Comparison of ENCODE assay signal across 8 cellular contexts in the genomic region with DNA sequence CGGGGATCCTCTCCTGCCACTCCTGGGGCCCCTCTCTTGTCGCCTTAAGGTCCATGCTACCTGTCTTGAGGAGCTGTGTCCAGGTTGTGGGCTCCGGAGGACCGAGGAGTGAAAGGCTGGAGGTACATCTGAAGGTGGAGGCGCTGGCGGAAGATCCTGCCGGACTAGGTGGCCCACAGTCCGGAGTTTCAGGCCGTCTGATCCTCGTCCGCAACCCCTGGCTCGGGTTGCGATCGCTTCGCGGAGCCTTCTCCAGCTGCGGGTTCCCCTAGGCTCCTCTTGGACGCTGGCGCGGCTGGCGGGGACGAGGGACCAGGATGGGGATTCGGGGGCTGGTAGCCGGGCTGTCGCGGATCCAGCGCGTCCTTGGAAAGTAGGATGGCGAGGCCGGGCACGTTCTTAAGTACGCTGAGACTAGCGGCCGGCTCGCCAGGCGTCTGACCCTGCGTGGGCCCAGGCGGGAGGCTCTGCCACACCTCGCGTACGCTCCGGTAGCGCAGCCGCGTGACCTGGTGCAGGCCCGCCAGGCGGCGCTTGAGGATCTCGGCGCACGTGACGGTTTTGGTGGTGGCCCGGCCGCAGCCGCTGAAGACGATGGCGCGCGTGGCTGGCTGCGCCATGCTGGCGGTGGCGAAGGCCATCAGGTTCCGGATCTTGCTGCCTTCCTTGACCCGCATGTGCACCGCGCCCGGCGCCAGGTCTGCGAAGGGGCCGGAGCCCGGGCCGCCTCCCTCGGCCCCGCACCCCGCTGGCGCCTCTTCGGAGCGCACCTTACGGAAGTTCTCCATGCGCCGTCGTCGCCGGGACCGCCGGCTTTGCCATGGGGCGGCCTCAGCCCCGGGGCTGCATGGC. TPM values are rescaled to one million over a fixed set of nuclear protein-coding genes. Genes with fewer than 3 reads are reported as not detected.
A peak's percentile ranks its signal among the peaks of the same experiment; 100 is the strongest.
DNase-seq lines count a peak whose midpoint lies in the region; ATAC-seq and TF ChIP-seq lines count a peak whose summit lies in the region.

No MANE protein-coding gene starts in this region.

- H3K4me3 ChIP-seq in hepatocyte (peak overlapping the region; percentile 76), sigmoid colon (peak overlapping the region; percentile 33 to 65 (median 56))

- H3K9me2 ChIP-seq in hepatocyte (replicated peaks; ENCODE audit: insufficient read depth) = no peaks in the 10 kb centered on the region

- H3K27ac ChIP-seq in hepatocyte = peak overlapping the region; percentile 90
- H3K27ac ChIP-seq in sigmoid colon = peak overlapping the region; percentile 68 to 84 (median 70)

- peak overlapping the region; percentile 97 for H3K4me2 ChIP-seq in hepatocyte

- intact Hi-C loops in sigmoid colon (cut with DNase I) = loop anchor here (2.0 to 10.0 kb wide), 5 partner anchors 67 to 581 kb away; a partner anchor contains a TSS

- TF ChIP-seq EP300 in sigmoid colon (IDR thresholded peaks at IDR 0.05) = no peak

- peak; percentile 48 for TF ChIP-seq CTCF in hepatocyte (IDR thresholded peaks at IDR 0.05; ENCODE audit: poor library complexity)
- peak in 3 of 4 experiments; percentile 17 to 41 (median 18) for TF ChIP-seq CTCF in sigmoid colon (IDR thresholded peaks at IDR 0.05)

- 6% methylated on average over 70 of the region's 88 CpGs for WGBS in hepatocyte (ENCODE audit: low lambda C conversion rate, missing lambda C conversion rate)
- WGBS in sigmoid colon, 2 donors = 20 to 25% methylated on average over 88 of the region's 88 CpGs

- H4K20me1 ChIP-seq in hepatocyte (ENCODE audit: insufficient read depth, poor library complexity, severe bottlenecking) = peaks cover 3% of the 10 kb centered on the region

- no peak for TF ChIP-seq POLR2A in sigmoid colon (IDR thresholded peaks at IDR 0.05)

- peaks cover 36% of the 10 kb centered on the region for H3K27me3 ChIP-seq in hepatocyte
- peaks cover 20 to 63% (median 30%) of the 10 kb centered on the region in 3 donors for H3K27me3 ChIP-seq in sigmoid colon

- ATAC-seq in HG03175 (IDR thresholded peaks at IDR 0.05; ENCODE audit: unreplicated experiment) = peak; percentile 58
- ATAC-seq in SK-N-SH treated with all-trans-retinoic acid at 6 μM for 48 hours = peak; percentile 47

- no peaks in the 10 kb centered on the region for H3K9me3 ChIP-seq in hepatocyte (ENCODE audit: low read depth)
- no peaks in the 10 kb centered on the region for H3K9me3 ChIP-seq in sigmoid colon

- no peaks in the 10 kb centered on the region for H3K36me3 ChIP-seq in hepatocyte (replicated peaks; ENCODE audit: insufficient read depth, low read depth)
- no peaks in the 10 kb centered on the region for H3K36me3 ChIP-seq in sigmoid colon

- H3K4me1 ChIP-seq in hepatocyte (ENCODE audit: insufficient read depth) = peaks cover 43% of the 10 kb centered on the region
- peaks cover 0 to 51% (median 40%) of the 10 kb centered on the region in 4 donors for H3K4me1 ChIP-seq in sigmoid colon

- H2AFZ ChIP-seq in hepatocyte = peak overlapping the region; percentile 95

- DNase-seq in NCI-H510A treated with DMSO at 0.1 percent for 48 hours (lab: John Stamatoyannopoulos, UW) = peak; percentile 31
- DNase-seq in NCI-H510A (lab: John Stamatoyannopoulos, UW) = no peak
- peak in 45 of 58 donors; percentile 8 to 71 (median 45) for DNase-seq in anterior cingulate cortex (lab: John Stamatoyannopoulos, UW)
- DNase-seq in hepatocyte (ENCODE audit: low spot score) = peak; percentile 90
- peak; percentile 89 for DNase-seq in sigmoid colon
- DNase-seq in NCI-H1694 treated with DMSO at 0.1 percent for 48 hours (lab: John Stamatoyannopoulos, UW) = no peak

- peaks cover 11% of the 10 kb centered on the region for H3K79me2 ChIP-seq in hepatocyte

TF ChIP-seq in SK-N-SH treated with all-trans-retinoic acid at 6 μM for 48 hours, 23 proteins besides CTCF, POLR2A, EP300 and RAD21:
- TF ChIP-seq ZFP3 (CRISPR knock-in tag; IDR thresholded peaks at IDR 0.05) (0 out of 2 replicates have a peak, but pooled peaks have one; percentile 12), ISL1 (CRISPR knock-in tag; IDR thresholded peaks at IDR 0.05) (no peak), ZNF565 (CRISPR knock-in tag; conservative IDR thresholded peaks at IDR 0.05; ENCODE audit: low read depth) (0 out of 2 replicates have a peak, but pooled peaks have one; percentile 42)

RNA-seq across cellular contexts. Expression of a gene that starts 0.6 kb away (rescaled TPM):
- total RNA-seq in hepatocyte (22.7 and 23.4 TPM in 2 replicates), sigmoid colon (1 to 10 TPM; 3.7 to 4.8 (median 4.7) TPM)
- polyA plus RNA-seq in hepatocyte (60.4 and 65.6 TPM in 2 replicates), sigmoid colon (10 to 100 TPM in 2 of 3 donors, 1 to 10 TPM in 1; 9.0 to 24.0 (median 16.1) TPM)

RNA-seq across cellular contexts. Expression of a gene that starts 18.1 kb away (rescaled TPM):
- total RNA-seq in hepatocyte (151 and 197 TPM in 2 replicates), sigmoid colon (100 to 1,000 TPM in 1 of 4 donors, 10 to 100 TPM in 3; 73.7 to 124 (median 81.6) TPM)
- polyA plus RNA-seq in hepatocyte (404 and 449 TPM in 2 replicates), sigmoid colon (1,000 to 10,000 TPM in 1 of 3 donors, 100 to 1,000 TPM in 2; 783 to 1,227 (median 854) TPM)

RNA-seq across cellular contexts. Expression of a gene that starts 39.3 kb away (rescaled TPM):
- total RNA-seq in hepatocyte = 17.8 and 18.8 TPM in 2 replicates
- 7.8 and 10.6 TPM in 2 replicates for polyA plus RNA-seq in hepatocyte
- total RNA-seq in sigmoid colon = 1 to 10 TPM; 1.3 to 4.6 (median 2.9) TPM
- polyA plus RNA-seq in sigmoid colon = 10 to 100 TPM in 2 of 3 donors, 1 to 10 TPM in 1; 2.4 to 26.5 (median 18.3) TPM

RNA-seq across cellular contexts. Expression of a gene that starts 49.4 kb away (rescaled TPM):
- total RNA-seq in hepatocyte (36.9 and 45.9 TPM in 2 replicates), sigmoid colon (10 to 100 TPM; 50.5 to 65.0 (median 57.2) TPM)
- polyA plus RNA-seq in hepatocyte (34.5 and 35.9 TPM in 2 replicates), sigmoid colon (10 to 100 TPM; 16.6 to 38.4 (median 30.1) TPM)

Comparison
In these comparisons a context has a peak if more than half of its experiments do, and no peak if none do; other contexts are left out.
1. DNase-seq: peak in NCI-H510A treated with DMSO at 0.1 percent for 48 hours (single experiment), anterior cingulate cortex (45 of 58), hepatocyte (single experiment) and sigmoid colon (single experiment); none in NCI-H510A (single experiment) and NCI-H1694 treated with DMSO at 0.1 percent for 48 hours (single experiment).